In the genomic region with DNA sequence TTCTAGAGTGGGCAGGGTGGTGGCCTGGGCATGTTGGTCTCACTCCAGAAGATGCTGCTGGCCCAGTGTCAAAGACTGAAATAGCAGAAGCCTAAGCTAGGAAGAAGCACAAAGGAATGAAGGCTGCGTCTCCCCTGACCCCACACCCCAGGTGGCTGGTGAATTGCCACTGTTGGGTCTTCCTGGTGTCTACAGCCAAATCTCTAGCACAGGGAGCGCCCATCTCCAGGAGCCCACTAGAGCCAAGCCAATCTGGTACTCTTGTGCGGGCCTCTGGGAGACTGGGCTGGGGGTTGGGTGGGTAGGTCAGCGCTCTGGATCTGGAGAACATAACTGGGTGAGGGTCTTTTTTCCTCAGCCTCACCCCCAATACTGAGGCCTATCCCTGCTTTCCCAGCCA, we compare ENCODE assay signal across 7 cellular contexts. TPM values are rescaled to one million over a fixed set of nuclear protein-coding genes. Genes with fewer than 3 reads are reported as not detected.
DNase-seq lines count a peak whose midpoint lies in the region; ATAC-seq and TF ChIP-seq lines count a peak whose summit lies in the region.

No MANE protein-coding gene starts in this region.

- peaks cover 43% of the 10 kb centered on the region for H3K36me3 Mint-ChIP-seq in activated CD8-positive, alpha-beta T cell treated with anti-CD3 and anti-CD28 coated beads, Interleukin-2, amount 10 ng/mL, durations not matched to agents 7 days and 5 days (ENCODE audit: low read depth)
- H3K36me3 Mint-ChIP-seq in stimulated activated naive B cell treated with anti-CD40 and anti-IgM and Interleukin-4, amounts not matched to agents 10 μg/mL and 1 μg/mL and 100 μg/mL, for 72 hours = peaks cover 32 to 45% of the 10 kb centered on the region in 2 donors

- peak overlapping the region; percentile 83 for H3K27ac Mint-ChIP-seq in activated CD8-positive, alpha-beta T cell treated with anti-CD3 and anti-CD28 coated beads, Interleukin-2, amount 10 ng/mL, durations not matched to agents 7 days and 5 days
- H3K27ac Mint-ChIP-seq in stimulated activated naive B cell treated with anti-CD40 and anti-IgM and Interleukin-4, amounts not matched to agents 10 μg/mL and 1 μg/mL and 100 μg/mL, for 72 hours = peak overlapping the region; percentile 65

- POLR2A ChIA-PET in activated CD8-positive, alpha-beta T cell treated with anti-CD3 and anti-CD28 coated beads, Interleukin-2, amount 10 ng/mL, durations not matched to agents 7 days and 5 days (lab: Charles Lee) = interaction anchor here (0.8 to 3.1 kb wide), 6 partner anchors 9 to 81 kb away, joined by 3 to 40 read pairs (median 8); a partner anchor contains a TSS

- H3K4me3 ChIP-seq in HFF-Myc (replicated peaks; ENCODE audit: low read depth, low read length) = peak overlapping the region; percentile 94
- peak overlapping the region; percentile 91 for H3K4me3 ChIP-seq in iPS-18c (ENCODE audit: insufficient read depth, low read depth, low read length)

- DNase-seq in HFF-Myc (ENCODE audit: extremely low read depth, low read depth) (no peak), NCI-H146 treated with DMSO at 0.1 percent for 48 hours (lab: John Stamatoyannopoulos, UW; ENCODE audit: unreplicated experiment) (no peak), dermis blood vessel endothelial cell (no peak)
- no peak for DNase-seq in activated CD8-positive, alpha-beta T cell treated with anti-CD3 and anti-CD28 coated beads, Interleukin-2, amount 10 ng/mL, durations not matched to agents 7 days and 5 days
- DNase-seq in stimulated activated naive B cell treated with anti-CD40 and anti-IgM and Interleukin-4, amounts not matched to agents 10 μg/mL and 1 μg/mL and 100 μg/mL, for 72 hours = no peak

- H3K4me1 Mint-ChIP-seq in activated CD8-positive, alpha-beta T cell treated with anti-CD3 and anti-CD28 coated beads, Interleukin-2, amount 10 ng/mL, durations not matched to agents 7 days and 5 days (ENCODE audit: low read depth) = peaks cover 41% of the 10 kb centered on the region
- H3K4me1 Mint-ChIP-seq in stimulated activated naive B cell treated with anti-CD40 and anti-IgM and Interleukin-4, amounts not matched to agents 10 μg/mL and 1 μg/mL and 100 μg/mL, for 72 hours = peaks cover 24 to 76% of the 10 kb centered on the region in 2 donors

- CTCF ChIA-PET in activated CD8-positive, alpha-beta T cell treated with anti-CD3 and anti-CD28 coated beads, Interleukin-2, amount 10 ng/mL, durations not matched to agents 7 days and 5 days (lab: Charles Lee) = interaction anchor here (0.8 to 2.9 kb wide), 5 partner anchors 8 to 133 kb away, joined by 3 to 22 read pairs (median 6); a partner anchor contains a TSS

- no peaks in the 10 kb centered on the region for H3K27me3 Mint-ChIP-seq in activated CD8-positive, alpha-beta T cell treated with anti-CD3 and anti-CD28 coated beads, Interleukin-2, amount 10 ng/mL, durations not matched to agents 7 days and 5 days (ENCODE audit: low read depth)
- no peaks in the 10 kb centered on the region for H3K27me3 Mint-ChIP-seq in stimulated activated naive B cell treated with anti-CD40 and anti-IgM and Interleukin-4, amounts not matched to agents 10 μg/mL and 1 μg/mL and 100 μg/mL, for 72 hours

- H3K4me3 Mint-ChIP-seq in activated CD8-positive, alpha-beta T cell treated with anti-CD3 and anti-CD28 coated beads, Interleukin-2, amount 10 ng/mL, durations not matched to agents 7 days and 5 days = peak overlapping the region; percentile 87
- peak overlapping the region; percentile 93 to 95 for H3K4me3 Mint-ChIP-seq in stimulated activated naive B cell treated with anti-CD40 and anti-IgM and Interleukin-4, amounts not matched to agents 10 μg/mL and 1 μg/mL and 100 μg/mL, for 72 hours

- ATAC-seq in activated CD8-positive, alpha-beta T cell treated with anti-CD3 and anti-CD28 coated beads, Interleukin-2, amount 10 ng/mL, durations not matched to agents 7 days and 5 days = no peak
- no peak for ATAC-seq in stimulated activated naive B cell treated with anti-CD40 and anti-IgM and Interleukin-4, amounts not matched to agents 10 μg/mL and 1 μg/mL and 100 μg/mL, for 72 hours (replicated peaks)
- no peak for ATAC-seq in GM21717 (IDR thresholded peaks at IDR 0.05; ENCODE audit: unreplicated experiment)

- peaks cover 8% of the 10 kb centered on the region for H3K9me3 ChIP-seq in iPS-18c (ENCODE audit: control insufficient read depth, insufficient read depth, low read length)

- no peak for TF ChIP-seq CTCF in HFF-Myc (IDR thresholded peaks at IDR 0.05; ENCODE audit: low read depth, low read length, missing control alignments)

- H3K9me3 Mint-ChIP-seq in activated CD8-positive, alpha-beta T cell treated with anti-CD3 and anti-CD28 coated beads, Interleukin-2, amount 10 ng/mL, durations not matched to agents 7 days and 5 days (ENCODE audit: insufficient read depth) = no peaks in the 10 kb centered on the region
- H3K9me3 Mint-ChIP-seq in stimulated activated naive B cell treated with anti-CD40 and anti-IgM and Interleukin-4, amounts not matched to agents 10 μg/mL and 1 μg/mL and 100 μg/mL, for 72 hours = no peaks in the 10 kb centered on the region

RNA-seq across cellular contexts. Expression of a gene that starts 0.9 kb away (rescaled TPM):
- 10 to 100 TPM; 18.5 to 20.8 TPM for total RNA-seq in activated CD8-positive, alpha-beta T cell treated with anti-CD3 and anti-CD28 coated beads, Interleukin-2, amount 10 ng/mL, durations not matched to agents 7 days and 5 days
- total RNA-seq in dermis blood vessel endothelial cell = 19.7 and 20.8 TPM in 2 replicates

RNA-seq across cellular contexts. Expression of a gene that starts 4.6 kb away (rescaled TPM):
- 1 to 10 TPM; 6.5 to 6.8 TPM for total RNA-seq in activated CD8-positive, alpha-beta T cell treated with anti-CD3 and anti-CD28 coated beads, Interleukin-2, amount 10 ng/mL, durations not matched to agents 7 days and 5 days
- total RNA-seq in dermis blood vessel endothelial cell = 600 and 601 TPM in 2 replicates

RNA-seq across cellular contexts. Expression of a gene that starts 13.5 kb away (rescaled TPM):
- total RNA-seq in activated CD8-positive, alpha-beta T cell treated with anti-CD3 and anti-CD28 coated beads, Interleukin-2, amount 10 ng/mL, durations not matched to agents 7 days and 5 days = 100 to 1,000 TPM; 172 to 174 TPM
- total RNA-seq in dermis blood vessel endothelial cell = 21.7 and 28.8 TPM in 2 replicates

RNA-seq across cellular contexts. Expression of a gene that starts 18.4 kb away (rescaled TPM):
- total RNA-seq in activated CD8-positive, alpha-beta T cell treated with anti-CD3 and anti-CD28 coated beads, Interleukin-2, amount 10 ng/mL, durations not matched to agents 7 days and 5 days = 1 to 10 TPM; 5.0 to 5.1 TPM
- 0.05 TPM in 1 of 2 replicates, not detected in the other for total RNA-seq in dermis blood vessel endothelial cell

RNA-seq across cellular contexts. Expression of a gene that starts 23.4 kb away (rescaled TPM):
- 10 to 100 TPM; 59.8 to 60.3 TPM for total RNA-seq in activated CD8-positive, alpha-beta T cell treated with anti-CD3 and anti-CD28 coated beads, Interleukin-2, amount 10 ng/mL, durations not matched to agents 7 days and 5 days
- 14.0 and 16.8 TPM in 2 replicates for total RNA-seq in dermis blood vessel endothelial cell

Comparison
In these comparisons a context has a peak if more than half of its experiments do, and no peak if none do; other contexts are left out.
1. RNA of a gene that starts 4.6 kb away (total RNA-seq): 600 to 601 TPM in dermis blood vessel endothelial cell; 6.5 to 6.8 TPM in activated CD8-positive, alpha-beta T cell treated with anti-CD3 and anti-CD28 coated beads, Interleukin-2, amount 10 ng/mL, durations not matched to agents 7 days and 5 days; every median in the first group is over 10 times any median in the second.